Comparison of ENCODE assay signal across 12 cellular contexts in genomic region chr12:75655233-75655879, GRCh38.
DNase-seq lines count a peak whose midpoint lies in the region; ATAC-seq and TF ChIP-seq lines count a peak whose summit lies in the region.
"Had no signal": no experiment of that assay in that cellular context is flagged by ENCODE, and none has a peak within 500 bp of the region (broad histone marks: within the 10 kb centered on the region; RNA-seq: fewer than 3 reads in every experiment).

No MANE protein-coding gene starts in this region.

- no peaks in the 10 kb centered on the region for H3K9me3 Mint-ChIP-seq in activated T-cell treated with anti-CD3 and anti-CD28 coated beads, Interleukin-2, amount 50 U/mL, for 24 hours
- H3K9me3 Mint-ChIP-seq: neural progenitor cell had no signal

- no peak for DNase-seq in activated T-cell treated with anti-CD3 and anti-CD28 coated beads, Interleukin-2, amount 50 U/mL, for 24 hours
- DNase-seq in activated T-cell treated with anti-CD3 and anti-CD28 coated beads, Interleukin-2, amount 50 U/mL, for 1 hour, result no peak
- DNase-seq in RWPE2 (ENCODE audit: low spot score), result no peak
- no peak for DNase-seq in stimulated activated naive CD8-positive, alpha-beta T cell treated with anti-CD3 and anti-CD28 coated beads, Interleukin-15, Interleukin-2, amounts not matched to agents 100 U/mL and 50 U/mL, for 24 hours
- DNase-seq in NCI-H1436 (lab: John Stamatoyannopoulos, UW), result no peak
- no peak for DNase-seq in activated CD8-positive, alpha-beta memory T cell treated with anti-CD3 and anti-CD28 coated beads, Interleukin-2, amount 50 U/mL, for 48 hours
- no peak for DNase-seq in AG08395 (ENCODE audit: low spot score)
- DNase-seq: DMS53, NCI-H1092 had no signal

- H3K9me3 ChIP-seq in RWPE2 (ENCODE audit: severe bottlenecking), result no peaks in the 10 kb centered on the region

- H3K4me1 Mint-ChIP-seq in activated T-cell treated with anti-CD3 and anti-CD28 coated beads, Interleukin-2, amount 50 U/mL, for 24 hours (ENCODE audit: low read depth), result peaks cover 29% of the 10 kb centered on the region

- H3K27ac Mint-ChIP-seq in activated T-cell treated with anti-CD3 and anti-CD28 coated beads, Interleukin-2, amount 50 U/mL, for 24 hours, result peak overlapping the region; percentile 30
- H3K27ac Mint-ChIP-seq: neural progenitor cell had no signal

- H3K27me3 ChIP-seq in RWPE2 (ENCODE audit: insufficient read depth, poor library complexity, severe bottlenecking), result no peaks in the 10 kb centered on the region
- H3K27me3 ChIP-seq: neural progenitor cell had no signal

- no peak for TF ChIP-seq CTCF in RWPE2 (IDR thresholded peaks at IDR 0.05; ENCODE audit: poor library complexity, severe bottlenecking)

- H3K36me3 Mint-ChIP-seq in activated T-cell treated with anti-CD3 and anti-CD28 coated beads, Interleukin-2, amount 50 U/mL, for 24 hours (ENCODE audit: low read depth), result no peaks in the 10 kb centered on the region
- H3K36me3 Mint-ChIP-seq: neural progenitor cell had no signal

- ATAC-seq in HG02798 (IDR thresholded peaks at IDR 0.05; ENCODE audit: poor library complexity, unreplicated experiment) (peak; percentile 70), RWPE2 (ENCODE audit: low read depth) (no peak)
- peak; percentile 62 for ATAC-seq in stimulated activated naive CD8-positive, alpha-beta T cell treated with anti-CD3 and anti-CD28 coated beads, Interleukin-15, Interleukin-2, amounts not matched to agents 100 U/mL and 50 U/mL, for 24 hours

- H3K36me3 ChIP-seq in RWPE2 (ENCODE audit: low read depth), result no peaks in the 10 kb centered on the region
- H3K36me3 ChIP-seq: neural progenitor cell had no signal

- no peak overlapping the region for H3K4me3 Mint-ChIP-seq in activated T-cell treated with anti-CD3 and anti-CD28 coated beads, Interleukin-2, amount 50 U/mL, for 24 hours
- H3K4me3 Mint-ChIP-seq: neural progenitor cell had no signal

- H3K27me3 Mint-ChIP-seq in activated T-cell treated with anti-CD3 and anti-CD28 coated beads, Interleukin-2, amount 50 U/mL, for 24 hours, result peaks cover 23% of the 10 kb centered on the region

- H3K4me1 ChIP-seq in RWPE2 (ENCODE audit: insufficient read depth, poor library complexity, severe bottlenecking), result peaks cover 62% of the 10 kb centered on the region
- H3K4me1 ChIP-seq: neural progenitor cell had no signal

- no peak overlapping the region for H3K4me3 ChIP-seq in RWPE2 (ENCODE audit: severe bottlenecking)
- H3K4me3 ChIP-seq: neural progenitor cell had no signal

- peak overlapping the region; percentile 98 for H3K27ac ChIP-seq in RWPE2 (ENCODE audit: poor library complexity, severe bottlenecking)
- H3K27ac ChIP-seq: HL-60, neural progenitor cell had no signal
